Comparison of ENCODE assay signal across 14 cellular contexts in the genomic region with DNA sequence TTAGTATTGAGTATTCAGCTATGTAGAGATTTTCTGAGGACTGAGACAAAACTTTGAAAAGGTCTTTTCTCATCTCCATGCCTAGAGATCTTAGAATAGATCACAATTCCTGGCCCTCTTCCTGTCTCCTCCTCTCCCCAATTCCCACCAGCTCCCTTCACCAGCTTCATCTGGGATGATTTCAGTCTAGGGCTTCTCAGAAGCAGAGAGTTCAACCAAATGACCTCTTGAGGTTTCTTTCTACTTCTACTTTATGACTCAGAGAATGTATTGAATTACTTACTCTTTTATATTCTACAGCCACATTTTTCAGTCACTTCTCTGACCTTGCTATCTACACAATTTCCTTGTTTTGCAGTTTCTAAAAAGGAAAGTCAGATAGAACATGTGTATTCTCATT. TPM values are rescaled to one million over a fixed set of nuclear protein-coding genes. Genes with fewer than 3 reads are reported as not detected.
DNase-seq lines count a peak whose midpoint lies in the region; ATAC-seq and TF ChIP-seq lines count a peak whose summit lies in the region.
"Had no signal": no experiment of that assay in that cellular context is flagged by ENCODE, and none has a peak within 500 bp of the region (broad histone marks: within the 10 kb centered on the region; RNA-seq: fewer than 3 reads in every experiment).

No MANE protein-coding gene starts in this region.

- no peak overlapping the region for H3K27ac Mint-ChIP-seq in activated naive CD4-positive, alpha-beta T cell treated with anti-CD3 and anti-CD28 coated beads for 36 hours
- H3K27ac Mint-ChIP-seq in activated CD4-positive, alpha-beta T cell treated with anti-CD3 and anti-CD28 coated beads for 36 hours, result no peak overlapping the region

- H3K27me3 Mint-ChIP-seq in activated naive CD4-positive, alpha-beta T cell treated with anti-CD3 and anti-CD28 coated beads for 36 hours (ENCODE audit: low read depth), result no peaks in the 10 kb centered on the region
- no peaks in the 10 kb centered on the region for H3K27me3 Mint-ChIP-seq in activated CD4-positive, alpha-beta T cell treated with anti-CD3 and anti-CD28 coated beads for 36 hours

- H3K4me2 ChIP-seq in SK-N-SH, result peak overlapping the region; percentile 47

- no peak for ATAC-seq in activated CD4-positive, alpha-beta T cell treated with anti-CD3 and anti-CD28 coated beads for 36 hours

- CTCF ChIA-PET in SK-N-SH (lab: Yijun Ruan, JAX), result interaction anchor here (0.7 kb wide), 1 partner anchor 24 kb away, joined by 3 read pairs; no protein-coding TSS in a partner anchor
- CTCF ChIA-PET in activated naive CD4-positive, alpha-beta T cell treated with anti-CD3 and anti-CD28 coated beads for 36 hours (lab: Charles Lee), result interaction anchor here (1.9 kb wide), 1 partner anchor 23 kb away, joined by 6 read pairs; no protein-coding TSS in a partner anchor
- CTCF ChIA-PET in activated CD4-positive, alpha-beta T cell treated with anti-CD3 and anti-CD28 coated beads for 36 hours (lab: Charles Lee), result no interaction called here

- no peaks in the 10 kb centered on the region for H3K36me3 Mint-ChIP-seq in activated naive CD4-positive, alpha-beta T cell treated with anti-CD3 and anti-CD28 coated beads for 36 hours (ENCODE audit: low read depth)
- H3K36me3 Mint-ChIP-seq in activated CD4-positive, alpha-beta T cell treated with anti-CD3 and anti-CD28 coated beads for 36 hours (ENCODE audit: low read depth), result no peaks in the 10 kb centered on the region

- H3K9me2 ChIP-seq in SK-N-SH, result no peaks in the 10 kb centered on the region

- no peaks in the 10 kb centered on the region for H4K20me1 ChIP-seq in SK-N-SH (ENCODE audit: insufficient read depth)

- intact Hi-C loops in activated naive CD4-positive, alpha-beta T cell treated with anti-CD3 and anti-CD28 coated beads for 36 hours (cut with micrococcal nuclease), result no loop called here
- intact Hi-C loops in activated CD4-positive, alpha-beta T cell treated with anti-CD3 and anti-CD28 coated beads for 36 hours (cut with DNase I, micrococcal nuclease), result no loop called here

- peak in 1 of 2 experiments; percentile 58; a peak in 1 of 4 replicates for TF ChIP-seq EP300 in SK-N-SH (IDR thresholded peaks at IDR 0.05; ENCODE audit: borderline replicate concordance in 1 of 2, low read depth in 1 of 2, low read length in 1 of 2)

- no peak for TF ChIP-seq RAD21 in SK-N-SH (IDR thresholded peaks at IDR 0.05; ENCODE audit: low read length)

- no peaks in the 10 kb centered on the region for H3K79me2 ChIP-seq in SK-N-SH (ENCODE audit: insufficient read depth)

- H3K9me3 Mint-ChIP-seq in activated naive CD4-positive, alpha-beta T cell treated with anti-CD3 and anti-CD28 coated beads for 36 hours, result no peaks in the 10 kb centered on the region
- H3K9me3 Mint-ChIP-seq in activated CD4-positive, alpha-beta T cell treated with anti-CD3 and anti-CD28 coated beads for 36 hours (ENCODE audit: low read depth), result no peaks in the 10 kb centered on the region

- peak overlapping the region; percentile 59; the same call in 1 of the 2 replicates for H3K9ac ChIP-seq in SK-N-SH

- H3K4me1 Mint-ChIP-seq in activated naive CD4-positive, alpha-beta T cell treated with anti-CD3 and anti-CD28 coated beads for 36 hours (ENCODE audit: low read depth), result no peaks in the 10 kb centered on the region
- no peaks in the 10 kb centered on the region for H3K4me1 Mint-ChIP-seq in activated CD4-positive, alpha-beta T cell treated with anti-CD3 and anti-CD28 coated beads for 36 hours

- no peak overlapping the region for H3K4me3 ChIP-seq in SK-N-SH (ENCODE audit: low read depth in 2 of 2, low read length in 1 of 2)
- no peak overlapping the region for H3K4me3 ChIP-seq in fibroblast of mammary gland (ENCODE audit: control insufficient read depth, low read depth, low read length)
- H3K4me3 ChIP-seq in skeletal muscle cell (ENCODE audit: low read depth, low read length), result no peak overlapping the region
- H3K4me3 ChIP-seq: adrenal gland had no signal

- POLR2A ChIA-PET in SK-N-SH (lab: Yijun Ruan, JAX), result no interaction called here
- POLR2A ChIA-PET in activated CD4-positive, alpha-beta T cell treated with anti-CD3 and anti-CD28 coated beads for 36 hours (lab: Charles Lee), result no interaction called here

- no peaks in the 10 kb centered on the region for H3K9me3 ChIP-seq in SK-N-SH
- H3K9me3 ChIP-seq: adrenal gland had no signal

- H3K4me1 ChIP-seq in SK-N-SH (ENCODE audit: control insufficient read depth in 1 of 2, insufficient read depth in 2 of 2, low read depth in 1 of 2, low read length in 1 of 2), result peaks cover 0 to 16% of the 10 kb centered on the region in 2 experiments; a peak in 2 of 4 replicates
- H3K4me1 ChIP-seq: adrenal gland had no signal

- H3K4me3 Mint-ChIP-seq in activated naive CD4-positive, alpha-beta T cell treated with anti-CD3 and anti-CD28 coated beads for 36 hours, result no peak overlapping the region
- no peak overlapping the region for H3K4me3 Mint-ChIP-seq in activated CD4-positive, alpha-beta T cell treated with anti-CD3 and anti-CD28 coated beads for 36 hours

- H2AFZ ChIP-seq in SK-N-SH (ENCODE audit: low read depth), result peak overlapping the region; percentile 71; the same call in 1 of the 2 replicates

- peaks cover 38% of the 10 kb centered on the region for H3F3A ChIP-seq in SK-N-SH (replicated peaks; ENCODE audit: insufficient read depth)

- no peaks in the 10 kb centered on the region for H3K36me3 ChIP-seq in SK-N-SH (replicated peaks in 1 of 2; ENCODE audit: control insufficient read depth in 1 of 2, insufficient read depth in 2 of 2, low read length in 1 of 2)
- H3K36me3 ChIP-seq: adrenal gland had no signal

- no peak for TF ChIP-seq CTCF in SK-N-SH (IDR thresholded peaks at IDR 0.05)
- no peak for TF ChIP-seq CTCF in fibroblast of mammary gland (conservative IDR thresholded peaks at IDR 0.05; ENCODE audit: control insufficient read depth, insufficient read depth, low read depth, low read length)

- H3K27me3 ChIP-seq in SK-N-SH (ENCODE audit: insufficient read depth), result no peaks in the 10 kb centered on the region
- H3K27me3 ChIP-seq: adrenal gland had no signal

- H3K27ac ChIP-seq in SK-N-SH (ENCODE audit: low read depth in 2 of 2, low read length in 1 of 2), result peak overlapping the region; percentile 17 to 98; a peak in 3 of 4 replicates
- H3K27ac ChIP-seq: adrenal gland had no signal

- DNase-seq in H4 (ENCODE audit: low spot score) (peak; percentile 56), SK-N-SH (no peak), fibroblast of mammary gland (ENCODE audit: low read depth) (peak; percentile 95), skeletal muscle cell (ENCODE audit: low read depth) (peak; percentile 91), T-helper 2 cell (no peak), NCI-H345 treated with DMSO at 0.1 percent for 48 hours (lab: John Stamatoyannopoulos, UW; ENCODE audit: unreplicated experiment) (no peak)
- no peak for DNase-seq in activated naive CD4-positive, alpha-beta T cell treated with anti-CD3 and anti-CD28 coated beads for 36 hours
- no peak for DNase-seq in activated CD4-positive, alpha-beta T cell treated with anti-CD3 and anti-CD28 coated beads for 36 hours
- DNase-seq: activated CD8-positive, alpha-beta memory T cell treated with anti-CD3 and anti-CD28 coated beads for 24 hours; adrenal gland; DMS79 treated with DMSO at 0.1 percent for 48 hours; KBM-7; NCI-H510A treated with DMSO at 0.1 percent for 48 hours; posterior cingulate gyrus had no signal

TF ChIP-seq in SK-N-SH, 30 proteins besides CTCF, POLR2A, EP300 and RAD21 (continues in another document):
- TF ChIP-seq MXI1 (IDR thresholded peaks at IDR 0.05; ENCODE audit: low read depth, low read length), result no peak
- no peak for TF ChIP-seq TAF1 (IDR thresholded peaks at IDR 0.05; ENCODE audit: borderline replicate concordance, low read depth, low read length)
- TF ChIP-seq RCOR1 (IDR thresholded peaks at IDR 0.05; ENCODE audit: low read length), result no peak
- TF ChIP-seq, protein P1, sequence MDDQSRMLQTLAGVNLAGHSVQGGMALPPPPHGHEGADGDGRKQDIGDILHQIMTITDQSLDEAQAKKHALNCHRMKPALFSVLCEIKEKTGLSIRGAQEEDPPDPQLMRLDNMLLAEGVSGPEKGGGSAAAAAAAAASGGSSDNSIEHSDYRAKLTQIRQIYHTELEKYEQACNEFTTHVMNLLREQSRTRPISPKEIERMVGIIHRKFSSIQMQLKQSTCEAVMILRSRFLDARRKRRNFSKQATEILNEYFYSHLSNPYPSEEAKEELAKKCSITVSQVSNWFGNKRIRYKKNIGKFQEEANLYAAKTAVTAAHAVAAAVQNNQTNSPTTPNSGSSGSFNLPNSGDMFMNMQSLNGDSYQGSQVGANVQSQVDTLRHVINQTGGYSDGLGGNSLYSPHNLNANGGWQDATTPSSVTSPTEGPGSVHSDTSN (IDR thresholded peaks at IDR 0.05), result no peak; the same call in 1 of the 2 replicates
- TF ChIP-seq, protein P2, sequence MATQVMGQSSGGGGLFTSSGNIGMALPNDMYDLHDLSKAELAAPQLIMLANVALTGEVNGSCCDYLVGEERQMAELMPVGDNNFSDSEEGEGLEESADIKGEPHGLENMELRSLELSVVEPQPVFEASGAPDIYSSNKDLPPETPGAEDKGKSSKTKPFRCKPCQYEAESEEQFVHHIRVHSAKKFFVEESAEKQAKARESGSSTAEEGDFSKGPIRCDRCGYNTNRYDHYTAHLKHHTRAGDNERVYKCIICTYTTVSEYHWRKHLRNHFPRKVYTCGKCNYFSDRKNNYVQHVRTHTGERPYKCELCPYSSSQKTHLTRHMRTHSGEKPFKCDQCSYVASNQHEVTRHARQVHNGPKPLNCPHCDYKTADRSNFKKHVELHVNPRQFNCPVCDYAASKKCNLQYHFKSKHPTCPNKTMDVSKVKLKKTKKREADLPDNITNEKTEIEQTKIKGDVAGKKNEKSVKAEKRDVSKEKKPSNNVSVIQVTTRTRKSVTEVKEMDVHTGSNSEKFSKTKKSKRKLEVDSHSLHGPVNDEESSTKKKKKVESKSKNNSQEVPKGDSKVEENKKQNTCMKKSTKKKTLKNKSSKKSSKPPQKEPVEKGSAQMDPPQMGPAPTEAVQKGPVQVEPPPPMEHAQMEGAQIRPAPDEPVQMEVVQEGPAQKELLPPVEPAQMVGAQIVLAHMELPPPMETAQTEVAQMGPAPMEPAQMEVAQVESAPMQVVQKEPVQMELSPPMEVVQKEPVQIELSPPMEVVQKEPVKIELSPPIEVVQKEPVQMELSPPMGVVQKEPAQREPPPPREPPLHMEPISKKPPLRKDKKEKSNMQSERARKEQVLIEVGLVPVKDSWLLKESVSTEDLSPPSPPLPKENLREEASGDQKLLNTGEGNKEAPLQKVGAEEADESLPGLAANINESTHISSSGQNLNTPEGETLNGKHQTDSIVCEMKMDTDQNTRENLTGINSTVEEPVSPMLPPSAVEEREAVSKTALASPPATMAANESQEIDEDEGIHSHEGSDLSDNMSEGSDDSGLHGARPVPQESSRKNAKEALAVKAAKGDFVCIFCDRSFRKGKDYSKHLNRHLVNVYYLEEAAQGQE (IDR thresholded peaks at IDR 0.05; ENCODE audit: low read depth, low read length), result no peak

RNA-seq across cellular contexts. Expression of a gene that starts 19.4 kb away (rescaled TPM):
- 205 and 206 TPM in 2 replicates for total RNA-seq in H4 (2014; rRNA removed; shearing (Covaris generic))
- 33.1 and 67.0 TPM in 2 replicates for polyA plus RNA-seq in SK-N-SH (2012; rRNA removed)
- polyA plus RNA-seq in SK-N-SH (2012; cell fraction: cytosol; rRNA removed), result 79.5 and 85.6 TPM in 2 replicates
- polyA plus RNA-seq in SK-N-SH (2012; cell fraction: nucleus; rRNA removed), result 17.0 and 30.7 TPM in 2 replicates
- total RNA-seq in activated naive CD4-positive, alpha-beta T cell treated with anti-CD3 and anti-CD28 coated beads for 36 hours, result 10 to 100 TPM; 73.9 to 74.3 TPM
- 10 to 100 TPM; 77.3 to 78.7 TPM for total RNA-seq in activated CD4-positive, alpha-beta T cell treated with anti-CD3 and anti-CD28 coated beads for 36 hours

Comparison
In these comparisons a context has a peak if more than half of its experiments do, and no peak if none do; other contexts are left out.
1. DNase-seq: peak in H4 (single experiment), fibroblast of mammary gland (single experiment) and skeletal muscle cell (single experiment); none in SK-N-SH (single experiment), T-helper 2 cell (0 of 5), NCI-H345 treated with DMSO at 0.1 percent for 48 hours (single experiment), activated naive CD4-positive, alpha-beta T cell treated with anti-CD3 and anti-CD28 coated beads for 36 hours (single experiment) and activated CD4-positive, alpha-beta T cell treated with anti-CD3 and anti-CD28 coated beads for 36 hours (single experiment).